17 cellular contexts compared by ENCODE assay signal in the genomic region with DNA sequence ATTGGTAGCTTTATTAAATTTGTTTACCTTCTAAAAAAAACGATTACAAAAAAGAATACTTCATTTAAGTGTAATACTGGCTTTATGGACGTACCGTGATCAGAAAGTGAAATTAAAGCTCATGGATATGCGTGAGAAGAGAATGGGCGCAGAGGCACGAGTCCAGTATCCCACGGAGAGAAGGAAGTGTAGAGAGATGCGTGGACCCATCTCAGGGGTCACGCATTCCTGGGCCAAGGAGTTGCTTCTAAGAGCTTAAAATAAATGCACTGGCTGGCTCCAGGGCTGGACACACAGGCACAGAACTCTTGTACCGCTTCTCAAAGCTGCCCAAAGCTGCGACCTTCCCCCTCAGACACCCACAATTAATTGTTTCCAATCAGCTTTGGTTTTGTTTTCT. TPM values are rescaled to one million over a fixed set of nuclear protein-coding genes. Genes with fewer than 3 reads are reported as not detected.
DNase-seq lines count a peak whose midpoint lies in the region; ATAC-seq, FAIRE-seq and TF ChIP-seq lines count a peak whose summit lies in the region.
"Had no signal": no experiment of that assay in that cellular context is flagged by ENCODE, and none has a peak within 500 bp of the region (broad histone marks: within the 10 kb centered on the region; RNA-seq: fewer than 3 reads in every experiment).

No MANE protein-coding gene starts in this region.

- no peaks in the 10 kb centered on the region for H3K4me1 Mint-ChIP-seq in activated CD4-positive, alpha-beta T cell treated with anti-CD3 and anti-CD28 coated beads, Interleukin-2, amount 10 ng/mL, durations not matched to agents 24 days and 14 days
- no peaks in the 10 kb centered on the region for H3K4me1 Mint-ChIP-seq in activated naive CD4-positive, alpha-beta T cell treated with anti-CD3 and anti-CD28 coated beads, Interleukin-2, amount 10 ng/mL, durations not matched to agents 7 days and 5 days
- H3K4me1 Mint-ChIP-seq: stimulated activated naive B cell treated with anti-CD40 and anti-IgM and Interleukin-4, amounts not matched to agents 10 μg/mL and 1 μg/mL and 100 μg/mL, for 72 hours had no signal

- H3K36me3 Mint-ChIP-seq in activated CD4-positive, alpha-beta T cell treated with anti-CD3 and anti-CD28 coated beads, Interleukin-2, amount 10 ng/mL, durations not matched to agents 24 days and 14 days (ENCODE audit: low read depth): no peaks in the 10 kb centered on the region
- H3K36me3 Mint-ChIP-seq in activated naive CD4-positive, alpha-beta T cell treated with anti-CD3 and anti-CD28 coated beads, Interleukin-2, amount 10 ng/mL, durations not matched to agents 7 days and 5 days: no peaks in the 10 kb centered on the region
- H3K36me3 Mint-ChIP-seq: activated naive CD4-positive, alpha-beta T cell treated with anti-CD3 and anti-CD28 coated beads, Interleukin-2, amount 50 U/mL, for 72 hours had no signal

- no peaks in the 10 kb centered on the region for H3K27me3 Mint-ChIP-seq in activated CD4-positive, alpha-beta T cell treated with anti-CD3 and anti-CD28 coated beads, Interleukin-2, amount 10 ng/mL, durations not matched to agents 24 days and 14 days
- peaks cover 36% of the 10 kb centered on the region for H3K27me3 Mint-ChIP-seq in activated naive CD4-positive, alpha-beta T cell treated with anti-CD3 and anti-CD28 coated beads, Interleukin-2, amount 10 ng/mL, durations not matched to agents 7 days and 5 days

- ATAC-seq in Right ventricle myocardium inferior (no peak), psoas muscle (no peak)
- ATAC-seq: A549; activated naive CD4-positive, alpha-beta T cell treated with anti-CD3 and anti-CD28 coated beads, Interleukin-2, amount 50 U/mL, for 72 hours; stimulated activated naive B cell treated with anti-CD40 and anti-IgM and Interleukin-4, amounts not matched to agents 10 μg/mL and 1 μg/mL and 100 μg/mL, for 72 hours had no signal

- no peaks in the 10 kb centered on the region for H3K27me3 ChIP-seq in right atrium auricular region
- no peaks in the 10 kb centered on the region for H3K27me3 ChIP-seq in esophagus squamous epithelium
- no peaks in the 10 kb centered on the region for H3K27me3 ChIP-seq in psoas muscle (ENCODE audit: insufficient read depth in 3 of 3, low read length in 2 of 3)
- no peaks in the 10 kb centered on the region for H3K27me3 ChIP-seq in vagina

- no peak for DNase-seq in right atrium auricular region (ENCODE audit: low spot score)
- no peak for DNase-seq in Right ventricle myocardium inferior (ENCODE audit: missing footprints)
- no peak for DNase-seq in esophagus squamous epithelium (lab: John Stamatoyannopoulos, UW)
- DNase-seq in psoas muscle: no peak
- no peak for DNase-seq in vagina (ENCODE audit: extremely low spot score in 2 of 2)
- no peak for DNase-seq in activated CD4-positive, alpha-beta T cell treated with anti-CD3 and anti-CD28 coated beads, Interleukin-2, amount 10 ng/mL, durations not matched to agents 24 days and 14 days
- DNase-seq in GM19239 (ENCODE audit: insufficient read length, low spot score): no peak
- DNase-seq in activated naive CD4-positive, alpha-beta T cell treated with anti-CD3 and anti-CD28 coated beads, Interleukin-2, amount 10 ng/mL, durations not matched to agents 7 days and 5 days: no peak
- DNase-seq: activated CD4-positive, CD25-positive, alpha-beta regulatory T cell; NCI-H1694; NCI-H510A; stimulated activated naive B cell treated with anti-CD40 and anti-IgM and Interleukin-4, amounts not matched to agents 10 μg/mL and 1 μg/mL and 100 μg/mL, for 72 hours had no signal

- CTCF ChIA-PET in activated naive CD4-positive, alpha-beta T cell treated with anti-CD3 and anti-CD28 coated beads, Interleukin-2, amount 10 ng/mL, durations not matched to agents 7 days and 5 days (lab: Charles Lee): no interaction called here

- no peak for TF ChIP-seq POLR2A in esophagus squamous epithelium (IDR thresholded peaks at IDR 0.05)
- no peak for TF ChIP-seq POLR2A in vagina (IDR thresholded peaks at IDR 0.05)

- intact Hi-C loops in Right ventricle myocardium inferior (cut with DNase I) (no loop called here), esophagus squamous epithelium (cut with DNase I) (no loop called here), psoas muscle (cut with DNase I) (no loop called here), vagina (cut with DNase I) (no loop called here)
- intact Hi-C loops in activated CD4-positive, alpha-beta T cell treated with anti-CD3 and anti-CD28 coated beads, Interleukin-2, amount 10 ng/mL, durations not matched to agents 24 days and 14 days (cut with micrococcal nuclease): no loop called here

- H3K4me1 ChIP-seq in right atrium auricular region (peaks cover 0 to 47% of the 10 kb centered on the region in 2 donors), esophagus squamous epithelium (peaks cover 0 to 69% (median 39%) of the 10 kb centered on the region in 3 donors), psoas muscle (peaks cover 20% of the 10 kb centered on the region), vagina (peaks cover 71% of the 10 kb centered on the region)

- H3K4me3 ChIP-seq in right atrium auricular region (peak overlapping the region in 1 of 2 donors; percentile 6), esophagus squamous epithelium (peak overlapping the region in 1 of 4 donors; percentile 39), psoas muscle (peak overlapping the region; percentile 22), vagina (peak overlapping the region in 1 of 2 donors; percentile 13)
- H3K4me3 ChIP-seq: A549, mucosa of descending colon had no signal

- no peak for FAIRE-seq in GM19239 (lab: Jason Lieb, UNC)
- FAIRE-seq: A549, RCC 7860 had no signal

- no peak overlapping the region for H3K27ac Mint-ChIP-seq in activated CD4-positive, alpha-beta T cell treated with anti-CD3 and anti-CD28 coated beads, Interleukin-2, amount 10 ng/mL, durations not matched to agents 24 days and 14 days
- H3K27ac Mint-ChIP-seq in activated naive CD4-positive, alpha-beta T cell treated with anti-CD3 and anti-CD28 coated beads, Interleukin-2, amount 10 ng/mL, durations not matched to agents 7 days and 5 days: no peak overlapping the region
- H3K27ac Mint-ChIP-seq: stimulated activated naive B cell treated with anti-CD40 and anti-IgM and Interleukin-4, amounts not matched to agents 10 μg/mL and 1 μg/mL and 100 μg/mL, for 72 hours had no signal

- no peak overlapping the region for H3K4me3 Mint-ChIP-seq in activated CD4-positive, alpha-beta T cell treated with anti-CD3 and anti-CD28 coated beads, Interleukin-2, amount 10 ng/mL, durations not matched to agents 24 days and 14 days
- no peak overlapping the region for H3K4me3 Mint-ChIP-seq in activated naive CD4-positive, alpha-beta T cell treated with anti-CD3 and anti-CD28 coated beads, Interleukin-2, amount 10 ng/mL, durations not matched to agents 7 days and 5 days
- H3K4me3 Mint-ChIP-seq: stimulated activated naive B cell treated with anti-CD40 and anti-IgM and Interleukin-4, amounts not matched to agents 10 μg/mL and 1 μg/mL and 100 μg/mL, for 72 hours had no signal

- WGBS in esophagus squamous epithelium, 2 donors: 65 to 72% methylated on average over 11 of the region's 11 CpGs
- WGBS in psoas muscle, 3 donors: 62 to 75% (median 72%) methylated on average over 11 of the region's 11 CpGs

- H3K9me3 ChIP-seq in right atrium auricular region: no peaks in the 10 kb centered on the region
- no peaks in the 10 kb centered on the region for H3K9me3 ChIP-seq in esophagus squamous epithelium
- peaks cover 4% of the 10 kb centered on the region for H3K9me3 ChIP-seq in psoas muscle
- no peaks in the 10 kb centered on the region for H3K9me3 ChIP-seq in vagina
- H3K9me3 ChIP-seq: mucosa of descending colon had no signal

- no peaks in the 10 kb centered on the region for H3K9me3 Mint-ChIP-seq in activated CD4-positive, alpha-beta T cell treated with anti-CD3 and anti-CD28 coated beads, Interleukin-2, amount 10 ng/mL, durations not matched to agents 24 days and 14 days
- H3K9me3 Mint-ChIP-seq in activated naive CD4-positive, alpha-beta T cell treated with anti-CD3 and anti-CD28 coated beads, Interleukin-2, amount 10 ng/mL, durations not matched to agents 7 days and 5 days: no peaks in the 10 kb centered on the region
- H3K9me3 Mint-ChIP-seq: activated naive CD4-positive, alpha-beta T cell treated with anti-CD3 and anti-CD28 coated beads, Interleukin-2, amount 50 U/mL, for 72 hours had no signal

- peaks cover 39% of the 10 kb centered on the region for H3K36me3 ChIP-seq in right atrium auricular region
- peaks cover 0 to 23% (median 2%) of the 10 kb centered on the region in 3 donors for H3K36me3 ChIP-seq in esophagus squamous epithelium
- peaks cover 0 to 47% of the 10 kb centered on the region in 2 donors for H3K36me3 ChIP-seq in psoas muscle (ENCODE audit: insufficient read depth in 1 of 2, low read depth in 1 of 2)
- H3K36me3 ChIP-seq in vagina: peaks cover 0 to 9% of the 10 kb centered on the region in 2 donors

- peak overlapping the region; percentile 80 to 89 for H3K27ac ChIP-seq in right atrium auricular region
- peak overlapping the region; percentile 48 to 88 (median 86) for H3K27ac ChIP-seq in esophagus squamous epithelium
- peak overlapping the region; percentile 71 for H3K27ac ChIP-seq in psoas muscle
- H3K27ac ChIP-seq in vagina: peak overlapping the region; percentile 85
- H3K27ac ChIP-seq: A549, KMS-11 had no signal

- TF ChIP-seq CTCF in right atrium auricular region (IDR thresholded peaks at IDR 0.05) (no peak), esophagus squamous epithelium (IDR thresholded peaks at IDR 0.05) (no peak), psoas muscle (IDR thresholded peaks at IDR 0.05) (no peak), vagina (IDR thresholded peaks at IDR 0.05) (no peak)

RNA-seq across cellular contexts. Expression of a gene that starts 8.7 kb away (rescaled TPM):
- total RNA-seq in right atrium auricular region (1 to 10 TPM; 1.2 to 5.7 TPM), Right ventricle myocardium inferior (8.6 TPM), esophagus squamous epithelium (10 to 100 TPM in 1 of 4 donors, 1 to 10 TPM in 3; 2.9 to 10.9 (median 6.3) TPM), psoas muscle (1 to 10 TPM in 2 of 4 donors, under 1 TPM in 2; 0.51 to 1.7 (median 0.98) TPM), vagina (2.7 TPM)
- under 1 TPM; 0.14 to 0.55 (median 0.44) TPM for polyA plus RNA-seq in psoas muscle
- total RNA-seq in activated CD4-positive, alpha-beta T cell treated with anti-CD3 and anti-CD28 coated beads, Interleukin-2, amount 10 ng/mL, durations not matched to agents 24 days and 14 days: 33.1 and 33.8 TPM in 2 replicates

RNA-seq across cellular contexts. Expression of a gene that starts 33.1 kb away (rescaled TPM):
- total RNA-seq in right atrium auricular region (100 to 1,000 TPM; 445 to 622 TPM), Right ventricle myocardium inferior (434 TPM), esophagus squamous epithelium (100 to 1,000 TPM in 1 of 4 donors, 10 to 100 TPM in 3; 29.3 to 287 (median 57.1) TPM), psoas muscle (100 to 1,000 TPM in 1 of 4 donors, 10 to 100 TPM in 3; 44.0 to 103 (median 68.0) TPM), vagina (486 TPM)
- polyA plus RNA-seq in psoas muscle: 10 to 100 TPM; 23.7 to 29.9 (median 25.8) TPM
- total RNA-seq in activated CD4-positive, alpha-beta T cell treated with anti-CD3 and anti-CD28 coated beads, Interleukin-2, amount 10 ng/mL, durations not matched to agents 24 days and 14 days: 3.0 and 3.3 TPM in 2 replicates
